In the genomic region with DNA sequence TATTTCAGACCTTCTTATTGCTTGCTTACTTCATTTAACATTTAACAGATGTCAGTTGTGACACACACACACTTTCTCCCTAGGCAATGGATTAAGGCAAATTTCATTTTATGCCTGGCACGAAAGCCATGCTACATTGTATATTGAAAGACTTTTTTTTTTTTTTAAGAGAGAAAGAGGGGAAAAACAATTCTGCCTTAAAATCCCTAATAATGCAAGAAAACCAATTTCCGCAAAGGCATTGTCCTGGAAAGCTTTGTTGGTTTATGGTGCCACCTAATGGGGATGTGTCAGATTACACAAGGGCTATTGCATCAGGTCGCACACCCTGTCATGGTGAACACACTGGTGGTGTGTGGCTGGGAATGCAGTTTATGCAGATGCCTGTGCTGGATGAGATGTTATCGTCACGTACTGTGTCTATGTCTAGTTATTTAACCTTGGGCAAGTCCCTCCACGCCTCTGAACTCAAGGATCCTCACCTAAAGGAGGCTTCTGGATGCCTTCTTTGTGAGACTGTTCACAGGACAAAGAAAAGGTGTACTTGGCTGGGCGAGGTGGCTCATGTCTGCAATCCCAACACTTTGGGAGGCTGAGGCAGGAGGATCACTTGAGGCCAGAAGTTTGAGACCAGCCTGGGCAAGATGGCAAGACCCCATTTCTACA, we compare ENCODE assay signal across 8 cellular contexts. TPM values are rescaled to one million over a fixed set of nuclear protein-coding genes. Genes with fewer than 3 reads are reported as not detected.
DNase-seq lines count a peak whose midpoint lies in the region; ATAC-seq, FAIRE-seq and TF ChIP-seq lines count a peak whose summit lies in the region.

No MANE protein-coding gene starts in this region.

- H3K4me1 Mint-ChIP-seq in activated B cell treated with CpG ODN at 0.5 μM for 24 hours = peaks cover 7% of the 10 kb centered on the region

- peaks cover 6% of the 10 kb centered on the region for H3K27me3 Mint-ChIP-seq in activated B cell treated with CpG ODN at 0.5 μM for 24 hours

- no peak for TF ChIP-seq CTCF in activated B cell treated with CpG ODN at 0.5 μM for 24 hours (IDR thresholded peaks at IDR 0.05)

- CTCF ChIA-PET in activated B cell treated with CpG ODN at 0.5 μM for 24 hours (lab: Charles Lee) = interaction anchor here (0.6 to 3.7 kb wide), 11 partner anchors 14 to 286 kb away, joined by 3 to 74 read pairs (median 4); a partner anchor contains a TSS

- peak overlapping the region; percentile 43 for H3K27ac Mint-ChIP-seq in activated B cell treated with CpG ODN at 0.5 μM for 24 hours

- DNase-seq in ACHN = peak; percentile 75
- peak; percentile 44 for DNase-seq in GM18507 (ENCODE audit: extremely low spot score, insufficient read length, low read depth)
- peak; percentile 79 for DNase-seq in NCI-H2227 (lab: John Stamatoyannopoulos, UW; ENCODE audit: unreplicated experiment)
- DNase-seq in activated B cell treated with CpG ODN at 0.5 μM for 24 hours = peak; percentile 32
- DNase-seq in caudate nucleus (lab: John Stamatoyannopoulos, UW) = peak in 47 of 61 donors; percentile 3 to 80 (median 30)
- peak; percentile 82 for DNase-seq in kidney tubule cell (ENCODE audit: low spot score)
- peak; percentile 54 for DNase-seq in stimulated activated CD4-positive, alpha-beta T cell treated with anti-CD3 and anti-CD28 coated beads, Interleukin-4, amount 100 ng/mL, for 1 hour

- no peak overlapping the region for H3K27ac ChIP-seq in caudate nucleus (ENCODE audit: low read depth, low read length)

- intact Hi-C loops in activated B cell treated with CpG ODN at 0.5 μM for 24 hours (cut with micrococcal nuclease) = loop anchor here (1.0 to 5.0 kb wide), 7 partner anchors 39 to 503 kb away; no protein-coding TSS in a partner anchor

- H3K9me3 Mint-ChIP-seq in activated B cell treated with CpG ODN at 0.5 μM for 24 hours = no peaks in the 10 kb centered on the region

- no peak overlapping the region for H3K4me3 Mint-ChIP-seq in activated B cell treated with CpG ODN at 0.5 μM for 24 hours

- ATAC-seq in HG03108 (IDR thresholded peaks at IDR 0.05; ENCODE audit: unreplicated experiment) (peak; percentile 73), activated B cell treated with CpG ODN at 0.5 μM for 24 hours (ENCODE audit: low read depth) (peak; percentile 98)

- POLR2A ChIA-PET in activated B cell treated with CpG ODN at 0.5 μM for 24 hours (lab: Charles Lee) = interaction anchor here (2.3 kb wide), 2 partner anchors 38 to 260 kb away, joined by 11 to 12 read pairs; no protein-coding TSS in a partner anchor

- peak; percentile 97 for FAIRE-seq in GM18507 (lab: Jason Lieb, UNC)

- in situ Hi-C loops in ACHN (cut with HindIII; ENCODE audit: low pct_ligation_motif_present, low pct_unique_long_range_greater_than_20kb, low sequenced_read_pairs) = no loop called here

- no peaks in the 10 kb centered on the region for H3K36me3 Mint-ChIP-seq in activated B cell treated with CpG ODN at 0.5 μM for 24 hours (ENCODE audit: low read depth)

RNA-seq across cellular contexts. Expression of a gene that starts 37.3 kb away (rescaled TPM):
- 323 and 365 TPM in 2 replicates for total RNA-seq in activated B cell treated with CpG ODN at 0.5 μM for 24 hours

RNA-seq across cellular contexts. Expression of a gene that starts 54.4 kb away (rescaled TPM):
- not detected in 2 replicates for total RNA-seq in activated B cell treated with CpG ODN at 0.5 μM for 24 hours

Comparison
In these comparisons a context has a peak if more than half of its experiments do, and no peak if none do; other contexts are left out.
1. DNase-seq: peak in every context shown above with its lines; median percentile 82 in kidney tubule cell; 79 in NCI-H2227; 75 in ACHN; 54 in stimulated activated CD4-positive, alpha-beta T cell treated with anti-CD3 and anti-CD28 coated beads, Interleukin-4, amount 100 ng/mL, for 1 hour; 44 in GM18507; 32 in activated B cell treated with CpG ODN at 0.5 μM for 24 hours; 30 in caudate nucleus.